In genomic region chr12:120495189-120495722, GRCh38 we compare ENCODE assay signal across 8 cellular contexts. TPM values are rescaled to one million over a fixed set of nuclear protein-coding genes. Genes with fewer than 3 reads are reported as not detected.
DNase-seq lines count a peak whose midpoint lies in the region; ATAC-seq and TF ChIP-seq lines count a peak whose summit lies in the region.

No MANE protein-coding gene starts in this region.

- H3K4me3 ChIP-seq in BLaER1 treated with 17β-estradiol and CSF1 and Interleukin-3, amounts not matched to agents 10 nM and 100 nM: peak overlapping the region; percentile 85 to 99 (median 97)
- peak overlapping the region; percentile 65 for H3K4me3 ChIP-seq in HFF-Myc (replicated peaks; ENCODE audit: low read depth, low read length)
- H3K4me3 ChIP-seq in iPS DF 6.9 (ENCODE audit: low read length): peak overlapping the region; percentile 46; the same call in 1 of the 2 replicates

- H3K36me3 Mint-ChIP-seq in activated CD4-positive, alpha-beta memory T cell treated with anti-CD3 and anti-CD28 coated beads for 36 hours: peaks cover 20% of the 10 kb centered on the region

- peaks cover 20 to 38% (median 31%) of the 10 kb centered on the region in 11 experiments for H4K20me1 ChIP-seq in BLaER1 treated with 17β-estradiol and CSF1 and Interleukin-3, amounts not matched to agents 10 nM and 100 nM

- H3K27ac ChIP-seq in BLaER1 treated with 17β-estradiol and CSF1 and Interleukin-3, amounts not matched to agents 10 nM and 100 nM: peak overlapping the region in 3 of 11 experiments; percentile 23 to 70 (median 43); a peak in 2 of 22 replicates
- H3K27ac ChIP-seq in iPS DF 6.9 (ENCODE audit: low read length): no peak overlapping the region

- intact Hi-C loops in activated CD4-positive, alpha-beta memory T cell treated with anti-CD3 and anti-CD28 coated beads for 36 hours (cut with micrococcal nuclease): loop anchor here (2.0 kb wide), 1 partner anchor 48 kb away; the partner anchor contains the start of genes GATC and TRIAP1

- H3K4me1 Mint-ChIP-seq in activated CD4-positive, alpha-beta memory T cell treated with anti-CD3 and anti-CD28 coated beads for 36 hours (ENCODE audit: low read depth): peaks cover 23% of the 10 kb centered on the region

- TF ChIP-seq CTCF in HFF-Myc (IDR thresholded peaks at IDR 0.05; ENCODE audit: low read depth, low read length, missing control alignments): no peak

- WGBS in iPS DF 6.9 (ENCODE audit: insufficient coverage, insufficient read length): no CpG with 5 or more reads among the region's 17 CpGs

- POLR2A ChIA-PET in activated CD4-positive, alpha-beta memory T cell treated with anti-CD3 and anti-CD28 coated beads for 36 hours (lab: Charles Lee): interaction anchor here (0.8 to 2.3 kb wide), 5 partner anchors 20 to 215 kb away, joined by 3 to 13 read pairs (median 3); partner anchors contain the start of genes SRSF9 and UNC119B

- DNase-seq in HFF-Myc (ENCODE audit: extremely low read depth, low read depth) (no peak), iPS DF 6.9 (ENCODE audit: low read depth, low spot score) (no peak), ecto neural progenitor cell (ENCODE audit: low spot score) (no peak), DMS153 (lab: John Stamatoyannopoulos, UW) (no peak), cerebellum (ENCODE audit: low spot score) (no peak)
- no peak for DNase-seq in activated CD4-positive, alpha-beta memory T cell treated with anti-CD3 and anti-CD28 coated beads for 36 hours
- DNase-seq in stimulated activated naive CD8-positive, alpha-beta T cell treated with anti-CD3 and anti-CD28 coated beads, Interleukin-15, Interleukin-2, amounts not matched to agents 100 U/mL and 50 U/mL, for 24 hours: no peak

- peak overlapping the region; percentile 65 for H3K27ac Mint-ChIP-seq in activated CD4-positive, alpha-beta memory T cell treated with anti-CD3 and anti-CD28 coated beads for 36 hours

- CTCF ChIA-PET in activated CD4-positive, alpha-beta memory T cell treated with anti-CD3 and anti-CD28 coated beads for 36 hours (lab: Charles Lee): interaction anchor here (0.5 to 1.4 kb wide), 5 partner anchors 19 to 138 kb away, joined by 3 read pairs; partner anchors contain the start of gene POP5

- H3K9me3 ChIP-seq in BLaER1 treated with 17β-estradiol and CSF1 and Interleukin-3, amounts not matched to agents 10 nM and 100 nM (replicated peaks in 1 of 11): no peaks in the 10 kb centered on the region
- H3K9me3 ChIP-seq in iPS DF 6.9 (ENCODE audit: control insufficient read depth, insufficient read depth, low read length): no peaks in the 10 kb centered on the region

- no peaks in the 10 kb centered on the region for H3K27me3 Mint-ChIP-seq in activated CD4-positive, alpha-beta memory T cell treated with anti-CD3 and anti-CD28 coated beads for 36 hours

- H3K4me3 Mint-ChIP-seq in activated CD4-positive, alpha-beta memory T cell treated with anti-CD3 and anti-CD28 coated beads for 36 hours: peak overlapping the region; percentile 86

- H3K36me3 ChIP-seq in BLaER1 treated with 17β-estradiol and CSF1 and Interleukin-3, amounts not matched to agents 10 nM and 100 nM: peaks cover 26 to 51% (median 40%) of the 10 kb centered on the region in 11 experiments
- peaks cover 5% of the 10 kb centered on the region; the same call in 1 of the 2 replicates for H3K36me3 ChIP-seq in iPS DF 6.9 (ENCODE audit: control insufficient read depth, insufficient read depth, low read length)

- ATAC-seq in stimulated activated naive CD8-positive, alpha-beta T cell treated with anti-CD3 and anti-CD28 coated beads, Interleukin-15, Interleukin-2, amounts not matched to agents 100 U/mL and 50 U/mL, for 24 hours: peak; percentile 4

- H3K9me3 Mint-ChIP-seq in activated CD4-positive, alpha-beta memory T cell treated with anti-CD3 and anti-CD28 coated beads for 36 hours: no peaks in the 10 kb centered on the region

- peak overlapping the region; percentile 69 to 95 (median 89) for H3K4me2 ChIP-seq in BLaER1 treated with 17β-estradiol and CSF1 and Interleukin-3, amounts not matched to agents 10 nM and 100 nM

- no peaks in the 10 kb centered on the region for H3K27me3 ChIP-seq in BLaER1 treated with 17β-estradiol and CSF1 and Interleukin-3, amounts not matched to agents 10 nM and 100 nM
- no peaks in the 10 kb centered on the region for H3K27me3 ChIP-seq in iPS DF 6.9 (ENCODE audit: control insufficient read depth, insufficient read depth, low read length)

- peak overlapping the region in 9 of 11 experiments; percentile 46 to 91 (median 84); a peak in 16 of 22 replicates for H3K9ac ChIP-seq in BLaER1 treated with 17β-estradiol and CSF1 and Interleukin-3, amounts not matched to agents 10 nM and 100 nM

- peaks cover 24 to 33% (median 28%) of the 10 kb centered on the region in 10 experiments for H3K4me1 ChIP-seq in BLaER1 treated with 17β-estradiol and CSF1 and Interleukin-3, amounts not matched to agents 10 nM and 100 nM
- no peaks in the 10 kb centered on the region for H3K4me1 ChIP-seq in iPS DF 6.9 (ENCODE audit: control insufficient read depth, insufficient read depth, low read length)

RNA-seq across cellular contexts. Expression of gene DYNLL1, which starts 0.7 kb away (rescaled TPM):
- 100 to 1,000 TPM; 176 to 184 TPM for total RNA-seq in activated CD4-positive, alpha-beta memory T cell treated with anti-CD3 and anti-CD28 coated beads for 36 hours
- 149 TPM for total RNA-seq in cerebellum

RNA-seq across cellular contexts. Expression of gene SRSF9, which starts 25.7 kb away (rescaled TPM):
- 100 to 1,000 TPM; 218 to 221 TPM for total RNA-seq in activated CD4-positive, alpha-beta memory T cell treated with anti-CD3 and anti-CD28 coated beads for 36 hours
- 75.4 TPM for total RNA-seq in cerebellum

RNA-seq across cellular contexts. Expression of gene COQ5, which starts 33.7 kb away (rescaled TPM):
- total RNA-seq in activated CD4-positive, alpha-beta memory T cell treated with anti-CD3 and anti-CD28 coated beads for 36 hours: 10 to 100 TPM; 30.1 to 31.6 TPM
- 21.2 TPM for total RNA-seq in cerebellum

RNA-seq across cellular contexts. Expression of gene RNF10, which starts 38.9 kb away (rescaled TPM):
- 100 to 1,000 TPM; 188 to 210 TPM for total RNA-seq in activated CD4-positive, alpha-beta memory T cell treated with anti-CD3 and anti-CD28 coated beads for 36 hours
- 95.3 TPM for total RNA-seq in cerebellum

RNA-seq across cellular contexts. Expression of gene GATC, which starts 49.0 kb away (rescaled TPM):
- total RNA-seq in activated CD4-positive, alpha-beta memory T cell treated with anti-CD3 and anti-CD28 coated beads for 36 hours: 10 to 100 TPM; 35.1 to 37.1 TPM
- total RNA-seq in cerebellum: 22.9 TPM

Comparison
In these comparisons a context has a peak if more than half of its experiments do, and no peak if none do; other contexts are left out.
1. H3K4me3 ChIP-seq: peak in every context shown above with its lines; median percentile 97 in BLaER1 treated with 17β-estradiol and CSF1 and Interleukin-3, amounts not matched to agents 10 nM and 100 nM; 65 in HFF-Myc; 46 in iPS DF 6.9.